Comparison of ENCODE assay signal across 8 cellular contexts in the genomic region with DNA sequence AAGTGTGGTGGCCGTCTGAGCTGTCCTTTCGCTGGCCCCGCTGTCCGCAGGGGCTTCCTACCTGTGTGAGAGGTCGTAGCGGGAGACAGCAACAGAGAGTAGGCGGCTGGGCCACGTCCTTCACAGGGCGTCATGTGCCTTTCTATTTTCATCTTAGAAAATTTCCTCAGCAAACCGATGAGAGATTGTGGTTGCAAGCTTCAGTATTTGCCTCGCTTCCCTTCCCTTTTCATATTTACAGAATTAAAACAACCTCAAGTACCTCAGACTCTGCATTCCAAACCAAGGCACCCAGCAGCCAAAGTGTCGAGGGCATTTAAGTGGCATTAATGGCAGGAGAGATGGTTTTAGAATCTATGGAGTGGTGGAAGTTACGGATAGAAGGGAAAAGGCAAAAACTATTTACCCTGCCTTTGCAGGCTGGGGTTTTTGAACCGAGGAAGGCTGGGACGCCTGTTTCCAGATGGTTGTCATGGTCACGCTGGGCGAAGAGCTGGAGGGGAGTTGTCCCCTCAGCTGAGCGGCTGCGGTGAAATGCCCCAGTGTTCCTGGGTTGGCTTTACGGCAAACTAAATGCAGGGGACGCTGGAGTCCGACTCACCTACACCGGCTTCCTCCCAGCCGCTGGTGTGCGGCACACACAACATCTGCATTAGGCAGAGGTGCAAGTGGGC. TPM values are rescaled to one million over a fixed set of nuclear protein-coding genes. Genes with fewer than 3 reads are reported as not detected.
DNase-seq lines count a peak whose midpoint lies in the region; ATAC-seq and TF ChIP-seq lines count a peak whose summit lies in the region.

No MANE protein-coding gene starts in this region.

- CTCF ChIA-PET in RWPE1 (lab: Yijun Ruan, JAX): interaction anchor here (1.1 kb wide), 1 partner anchor 462 kb away, joined by 6 read pairs; no protein-coding TSS in a partner anchor

- peaks cover 59% of the 10 kb centered on the region for H3K36me3 ChIP-seq in suprapubic skin

- TF ChIP-seq CTCF in RWPE1 (conservative IDR thresholded peaks at IDR 0.05; ENCODE audit: low read depth) (no peak), suprapubic skin (IDR thresholded peaks at IDR 0.05) (no peak)

- peaks cover 14% of the 10 kb centered on the region for H3K4me1 ChIP-seq in suprapubic skin

- WGBS in suprapubic skin: 76% methylated on average over 24 of the region's 25 CpGs

- no peaks in the 10 kb centered on the region for H3K9me3 ChIP-seq in suprapubic skin

- no peak overlapping the region for H3K4me3 ChIP-seq in suprapubic skin

- intact Hi-C loops in sciatic nerve (cut with DNase I): no loop called here

- DNase-seq in RWPE1 (ENCODE audit: low spot score): no peak
- DNase-seq in sciatic nerve (ENCODE audit: low spot score): no peak
- no peak for DNase-seq in Ammon's horn (ENCODE audit: low spot score)
- DNase-seq in GM19238 (ENCODE audit: insufficient read length, low spot score): no peak
- no peak for DNase-seq in NCI-H1092 (lab: John Stamatoyannopoulos, UW)
- DNase-seq in suprapubic skin (ENCODE audit: low spot score in 2 of 2): no peak

- no peak for TF ChIP-seq POLR2A in suprapubic skin (IDR thresholded peaks at IDR 0.05)

- H3K27me3 ChIP-seq in suprapubic skin: no peaks in the 10 kb centered on the region

- TF ChIP-seq EP300 in suprapubic skin (IDR thresholded peaks at IDR 0.05): no peak

- POLR2A ChIA-PET in RWPE1 (lab: Yijun Ruan, JAX; ENCODE audit: low non-redundant PET): no interaction called here

- ATAC-seq in GM18907 (IDR thresholded peaks at IDR 0.05; ENCODE audit: unreplicated experiment) (peak; percentile 64), HG02798 (IDR thresholded peaks at IDR 0.05; ENCODE audit: poor library complexity, unreplicated experiment) (peak; percentile 65), sciatic nerve (peak; percentile 20)

- H3K27ac ChIP-seq in RWPE1: peak overlapping the region; percentile 9; the same call in 1 of the 2 replicates
- H3K27ac ChIP-seq in suprapubic skin: no peak overlapping the region

RNA-seq across cellular contexts. Expression of a gene that starts 41.9 kb away (rescaled TPM):
- total RNA-seq in sciatic nerve (64.1 TPM), suprapubic skin (10 to 100 TPM; 57.6 to 92.6 (median 71.5) TPM)

RNA-seq across cellular contexts. Expression of a gene that starts 50.8 kb away (rescaled TPM):
- total RNA-seq in sciatic nerve: 8.8 TPM
- 1 to 10 TPM; 2.2 to 7.3 (median 5.2) TPM for total RNA-seq in suprapubic skin
